In the genomic region with DNA sequence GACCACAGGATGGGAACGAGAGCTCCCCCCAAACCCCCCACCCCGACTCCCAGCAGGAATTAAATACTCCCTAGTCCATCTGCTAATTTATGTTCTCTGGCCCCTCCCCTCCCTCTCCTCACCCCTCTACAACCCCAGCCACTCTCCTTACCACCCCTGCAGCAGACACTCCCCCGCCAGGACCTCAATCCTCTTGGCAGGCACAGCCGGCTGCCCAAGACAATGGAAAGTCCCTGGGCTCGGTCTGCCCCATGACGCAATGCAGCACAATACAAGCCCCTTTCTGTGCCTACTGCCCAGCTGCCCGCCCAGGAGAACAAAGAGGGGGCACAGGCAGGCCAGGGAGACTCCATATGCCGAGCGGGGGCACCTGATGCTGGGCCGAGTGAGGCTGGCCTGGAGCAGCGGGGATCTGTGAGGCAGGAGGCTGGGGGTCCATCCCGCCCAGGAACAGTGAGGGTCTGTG, we compare ENCODE assay signal across 8 cellular contexts. TPM values are rescaled to one million over a fixed set of nuclear protein-coding genes. Genes with fewer than 3 reads are reported as not detected.
DNase-seq lines count a peak whose midpoint lies in the region; ATAC-seq lines count a peak whose summit lies in the region.

No MANE protein-coding gene starts in this region.

- no peak for ATAC-seq in HG03469 (IDR thresholded peaks at IDR 0.05; ENCODE audit: unreplicated experiment)
- ATAC-seq in HG03175 (IDR thresholded peaks at IDR 0.05; ENCODE audit: unreplicated experiment) = no peak

- peak overlapping the region; percentile 94 for H3K27ac ChIP-seq in temporal lobe (ENCODE audit: low read depth, low read length)

- DNase-seq in NCI-H1694 treated with DMSO at 0.1 percent for 48 hours (lab: John Stamatoyannopoulos, UW) (peak; percentile 22), NCI-H1694 (lab: John Stamatoyannopoulos, UW) (no peak), cerebellum (ENCODE audit: low spot score) (peak; percentile 38), kidney glomerular epithelial cell (lab: John Stamatoyannopoulos, UW) (peak; percentile 91), NCI-H146 treated with DMSO at 0.1 percent for 48 hours (lab: John Stamatoyannopoulos, UW; ENCODE audit: unreplicated experiment) (no peak)

RNA-seq across cellular contexts. Expression of a gene that starts 30.3 kb away (rescaled TPM):
- total RNA-seq in cerebellum (79.6 TPM), temporal lobe (59.3 TPM)

Comparison
In these comparisons a context has a peak if more than half of its experiments do, and no peak if none do; other contexts are left out.
1. DNase-seq: peak in NCI-H1694 treated with DMSO at 0.1 percent for 48 hours (single experiment), cerebellum (single experiment) and kidney glomerular epithelial cell (single experiment); none in NCI-H1694 (single experiment) and NCI-H146 treated with DMSO at 0.1 percent for 48 hours (single experiment).